In genomic region chr12:48813464-48814312, GRCh38 we compare ENCODE assay signal across 8 cellular contexts. TPM values are rescaled to one million over a fixed set of nuclear protein-coding genes. Genes with fewer than 3 reads are reported as not detected.
DNase-seq lines count a peak whose midpoint lies in the region; ATAC-seq, FAIRE-seq and TF ChIP-seq lines count a peak whose summit lies in the region.

No MANE protein-coding gene starts in this region.

- H3K4me1 Mint-ChIP-seq in H9 (peaks cover 52 to 55% of the 10 kb centered on the region in 2 experiments), activated B cell treated with CpG ODN at 0.5 μM for 24 hours (peaks cover 33% of the 10 kb centered on the region)

- peak overlapping the region; percentile 87 for H3K4me2 ChIP-seq in H9 (ENCODE audit: insufficient read depth, insufficient read length, low read length)
- H3K4me2 ChIP-seq in skeletal muscle satellite cell (ENCODE audit: low read length) = peak overlapping the region; percentile 98

- no peak overlapping the region for H3K14ac ChIP-seq in H9 (ENCODE audit: insufficient read depth, low read length)

- H3K4me1 ChIP-seq in H9 (ENCODE audit: insufficient read depth, low read length) (0 out of 2 replicates have a peak, but pooled peaks cover 2% of the 10 kb centered on the region), skeletal muscle satellite cell (ENCODE audit: control insufficient read depth, insufficient read depth, low read length) (peaks cover 59% of the 10 kb centered on the region)

- CTCF ChIA-PET in activated B cell treated with CpG ODN at 0.5 μM for 24 hours (lab: Charles Lee) = interaction anchor here (1.1 to 1.9 kb wide), 2 partner anchors 18 to 56 kb away, joined by 3 to 8 read pairs; no protein-coding TSS in a partner anchor

- H4K8ac ChIP-seq in H9 (replicated peaks; ENCODE audit: insufficient read length, low read depth, low read length) = no peak overlapping the region

- peak overlapping the region; percentile 88 to 95 for H3K4me3 Mint-ChIP-seq in H9
- H3K4me3 Mint-ChIP-seq in activated B cell treated with CpG ODN at 0.5 μM for 24 hours = peak overlapping the region; percentile 92

- DNase-seq in H9 (peak; percentile 85), activated B cell treated with CpG ODN at 0.5 μM for 24 hours (no peak), GM12892 (ENCODE audit: insufficient read length) (no peak), NCI-H2029 treated with DMSO at 0.1 percent for 48 hours (lab: John Stamatoyannopoulos, UW) (no peak), occipital lobe (lab: John Stamatoyannopoulos, UW) (no peak), superior temporal gyrus (ENCODE audit: extremely low spot score) (no peak)

- H2BK12ac ChIP-seq in H9 (ENCODE audit: insufficient read length, low read depth, low read length) = no peak overlapping the region

- H3K56ac ChIP-seq in H9 (ENCODE audit: insufficient read length, low read depth, low read length) = no peak overlapping the region

- no peak overlapping the region for H3K23ac ChIP-seq in H9 (ENCODE audit: insufficient read length, low read depth, low read length)

- H4K91ac ChIP-seq in H9 (ENCODE audit: insufficient read length, low read depth, low read length) = no peak overlapping the region

- H3K23me2 ChIP-seq in H9 (ENCODE audit: insufficient read length, low read depth, low read length, poor library complexity, severe bottlenecking) = peaks cover 24% of the 10 kb centered on the region

- no peak overlapping the region for H3K4ac ChIP-seq in H9 (ENCODE audit: low read depth, low read length)

- H3K9me3 ChIP-seq in H9 (ENCODE audit: control insufficient read depth, low read depth, low read length) = no peaks in the 10 kb centered on the region
- H3K9me3 ChIP-seq in skeletal muscle satellite cell (replicated peaks; ENCODE audit: low read length) = no peaks in the 10 kb centered on the region

- no peak overlapping the region for H3K9ac ChIP-seq in H9 (ENCODE audit: extremely low read depth, insufficient read length, low read length)
- peak overlapping the region; percentile 95 for H3K9ac ChIP-seq in skeletal muscle satellite cell (ENCODE audit: low read depth, low read length)

- H3K4me3 ChIP-seq in iPS-11a (ENCODE audit: low read depth, low read length) = peak overlapping the region; percentile 55
- H3K4me3 ChIP-seq in skeletal muscle satellite cell (ENCODE audit: low read length) = peak overlapping the region; percentile 98

- H2BK5ac ChIP-seq in H9 (ENCODE audit: insufficient read length, low read length) = no peak overlapping the region

- POLR2A ChIA-PET in activated B cell treated with CpG ODN at 0.5 μM for 24 hours (lab: Charles Lee) = interaction anchor here (0.6 kb wide), 2 partner anchors 12 to 60 kb away, joined by 4 read pairs; no protein-coding TSS in a partner anchor

- H3K18ac ChIP-seq in H9 (ENCODE audit: insufficient read length, low read depth, low read length) = no peak overlapping the region

- intact Hi-C loops in activated B cell treated with CpG ODN at 0.5 μM for 24 hours (cut with micrococcal nuclease) = loop anchor here (2.0 kb wide), 1 partner anchor 77 kb away; no protein-coding TSS in a partner anchor

- no peaks in the 10 kb centered on the region for H3K79me2 ChIP-seq in H9 (ENCODE audit: insufficient read depth, low read length)

- H4K20me1 ChIP-seq in H9 (ENCODE audit: control insufficient read depth, insufficient read depth, insufficient read length) = no peaks in the 10 kb centered on the region

- H2BK20ac ChIP-seq in H9 (ENCODE audit: low read depth, low read length, poor library complexity, severe bottlenecking) = no peak overlapping the region

- H3K27me3 ChIP-seq in H9 (ENCODE audit: insufficient read depth, low read length) = peaks cover 27% of the 10 kb centered on the region
- H3K27me3 ChIP-seq in skeletal muscle satellite cell (ENCODE audit: control insufficient read depth, insufficient read depth, low read length) = no peaks in the 10 kb centered on the region

- H2AFZ ChIP-seq in H9 (ENCODE audit: low read length) = peak overlapping the region; percentile 65

- no peak overlapping the region for H4K5ac ChIP-seq in H9 (ENCODE audit: insufficient read length, low read depth, low read length)

- no peak overlapping the region for H3K27ac ChIP-seq in H9 (ENCODE audit: insufficient read length, low read depth, low read length)

- H3T11ph ChIP-seq in H9 (ENCODE audit: low read length) = no peak overlapping the region

- no peak for FAIRE-seq in GM12892 (lab: Jason Lieb, UNC)

- no CpG with 5 or more reads among the region's 21 CpGs for WGBS in H9 (ENCODE audit: extremely low coverage, insufficient read length, low lambda C conversion rate)

- H3K79me1 ChIP-seq in H9 (ENCODE audit: insufficient read depth, low read depth, low read length, poor library complexity, severe bottlenecking) = no peaks in the 10 kb centered on the region

- no peak overlapping the region for H2BK120ac ChIP-seq in H9 (ENCODE audit: low read depth, low read length, poor library complexity, severe bottlenecking)

- no peak overlapping the region for H2BK15ac ChIP-seq in H9 (ENCODE audit: low read depth, low read length)

- H3K27ac Mint-ChIP-seq in H9 = peak overlapping the region in 2 of 3 experiments; percentile 38 to 82; a peak in 1 of 7 replicates
- no peak overlapping the region for H3K27ac Mint-ChIP-seq in activated B cell treated with CpG ODN at 0.5 μM for 24 hours

- no peaks in the 10 kb centered on the region for H3K36me3 ChIP-seq in skeletal muscle satellite cell (ENCODE audit: insufficient read depth, low read length)

- ATAC-seq in activated B cell treated with CpG ODN at 0.5 μM for 24 hours (ENCODE audit: low read depth) = no peak

- H3K9me3 Mint-ChIP-seq in H9 (no peaks in the 10 kb centered on the region), activated B cell treated with CpG ODN at 0.5 μM for 24 hours (no peaks in the 10 kb centered on the region)

- no peak for TF ChIP-seq CTCF in H9 (conservative IDR thresholded peaks at IDR 0.05)
- no peak for TF ChIP-seq CTCF in activated B cell treated with CpG ODN at 0.5 μM for 24 hours (IDR thresholded peaks at IDR 0.05)

- H3K27me3 Mint-ChIP-seq in H9 (ENCODE audit: low read depth) (peaks cover 44% of the 10 kb centered on the region), activated B cell treated with CpG ODN at 0.5 μM for 24 hours (peaks cover 13% of the 10 kb centered on the region)

- no peak overlapping the region for H2AK5ac ChIP-seq in H9 (ENCODE audit: insufficient read length, low read length)

- H3K36me3 Mint-ChIP-seq in H9 (ENCODE audit: insufficient read depth in 1 of 3, low read depth in 3 of 3) (no peaks in the 10 kb centered on the region), activated B cell treated with CpG ODN at 0.5 μM for 24 hours (ENCODE audit: low read depth) (peaks cover 3% of the 10 kb centered on the region)

- no peak for TF ChIP-seq POLR2A in GM12892 (IDR thresholded peaks at IDR 0.05; ENCODE audit: low read depth, low read length)

RNA-seq across cellular contexts. Expression of gene CACNB3, which starts 4.6 kb away (rescaled TPM):
- 34.9 and 35.1 TPM in 2 replicates for total RNA-seq in H9 (2021)
- 1.9 and 2.1 TPM in 2 replicates for total RNA-seq in activated B cell treated with CpG ODN at 0.5 μM for 24 hours
- 9.6 and 15.3 TPM in 2 replicates for total RNA-seq in skeletal muscle satellite cell (2012; rRNA removed)
- 1.8 TPM for polyA plus RNA-seq in GM12892 (2012; ENCODE audit: missing spikeins)
- 44.3 TPM for total RNA-seq in occipital lobe

RNA-seq across cellular contexts. Expression of gene ADCY6, which starts 24.8 kb away (rescaled TPM):
- total RNA-seq in H9 (2021) = 30.2 and 31.1 TPM in 2 replicates
- 0.37 and 0.60 TPM in 2 replicates for total RNA-seq in activated B cell treated with CpG ODN at 0.5 μM for 24 hours
- total RNA-seq in skeletal muscle satellite cell (2012; rRNA removed) = 15.5 and 19.7 TPM in 2 replicates
- polyA plus RNA-seq in GM12892 (2012; ENCODE audit: missing spikeins) = 0.38 TPM
- 31.5 TPM for total RNA-seq in occipital lobe

RNA-seq across cellular contexts. Expression of gene DDX23, which starts 38.3 kb away (rescaled TPM):
- total RNA-seq in H9 (2021) (98.1 and 104 TPM in 2 replicates), activated B cell treated with CpG ODN at 0.5 μM for 24 hours (116 and 118 TPM in 2 replicates), occipital lobe (48.8 TPM)
- 48.1 and 53.5 TPM in 2 replicates for total RNA-seq in skeletal muscle satellite cell (2012; rRNA removed)
- 67.1 TPM for polyA plus RNA-seq in GM12892 (2012; ENCODE audit: missing spikeins)

RNA-seq across cellular contexts. Expression of gene RND1, which starts 52.0 kb away (rescaled TPM):
- total RNA-seq in H9 (2021) (9.5 and 9.7 TPM in 2 replicates), activated B cell treated with CpG ODN at 0.5 μM for 24 hours (4.9 and 5.9 TPM in 2 replicates), occipital lobe (22.9 TPM)
- not detected in 2 replicates for total RNA-seq in skeletal muscle satellite cell (2012; rRNA removed)
- 4.0 TPM for polyA plus RNA-seq in GM12892 (2012; ENCODE audit: missing spikeins)

Comparison
In these comparisons a context has a peak if more than half of its experiments do, and no peak if none do; other contexts are left out.
1. RNA of gene CACNB3, which starts 4.6 kb away (total RNA-seq): 44.3 TPM in occipital lobe (single experiment) and 34.9 to 35.1 TPM in H9; 1.9 to 2.1 TPM in activated B cell treated with CpG ODN at 0.5 μM for 24 hours; every median in the first group is over 10 times any median in the second.
2. RNA of gene ADCY6, which starts 24.8 kb away (total RNA-seq): 31.5 TPM in occipital lobe (single experiment) and 30.2 to 31.1 TPM in H9; 0.37 to 0.60 TPM in activated B cell treated with CpG ODN at 0.5 μM for 24 hours; every median in the first group is over 10 times any median in the second.